ENCODE assay signal across 16 cellular contexts in the genomic region with DNA sequence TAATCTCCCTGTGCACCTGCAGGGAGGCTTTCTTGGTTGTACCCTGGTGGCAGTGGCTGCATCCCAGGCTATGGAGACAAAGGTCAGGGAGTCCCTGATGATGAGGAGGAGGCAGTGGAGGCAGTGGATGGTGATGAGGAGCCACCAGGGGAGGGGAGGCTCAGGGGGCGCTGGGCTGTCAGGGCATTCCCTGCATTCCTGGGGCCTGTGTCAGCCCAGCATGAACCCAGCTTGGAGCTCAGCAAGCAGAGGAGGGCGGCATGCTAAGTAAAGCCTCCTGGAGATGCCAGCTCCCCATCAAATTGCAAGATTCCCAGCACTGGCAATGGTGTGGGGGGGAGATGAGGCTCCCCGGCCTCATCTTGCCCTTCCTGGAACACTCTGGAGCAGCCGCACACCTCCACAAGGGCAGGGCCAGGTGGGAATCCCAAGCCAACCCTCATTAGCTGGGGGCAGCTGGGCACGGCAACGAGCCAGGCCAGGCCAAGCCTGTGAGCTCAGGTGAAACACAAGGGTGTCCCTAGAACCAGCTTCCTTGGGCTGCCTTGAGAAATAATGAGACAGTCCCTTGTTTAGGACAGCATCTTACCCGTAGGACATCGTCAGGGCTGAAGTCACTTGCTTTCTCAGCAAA.
"Had no signal": no experiment of that assay in that cellular context is flagged by ENCODE, and none has a peak within 500 bp of the region (broad histone marks: within the 10 kb centered on the region; RNA-seq: fewer than 3 reads in every experiment).

No MANE protein-coding gene starts in this region.

- DNase-seq: activated CD4-positive, alpha-beta T cell treated with anti-CD3 and anti-CD28 coated beads, Interleukin-2, amount 50 U/mL, for 48 hours; activated CD4-positive, CD25-positive, alpha-beta regulatory T cell treated with anti-CD3 and anti-CD28 coated beads, Interleukin-2, amount 50 U/mL, for 72 hours; activated CD8-positive, alpha-beta memory T cell treated with anti-CD3 and anti-CD28 coated beads, Interleukin-2, amount 10 ng/mL, durations not matched to agents 7 days and 5 days; activated gamma-delta T cell; activated T-cell treated with anti-CD3 and anti-CD28 coated beads, Interleukin-2, amount 50 U/mL, for 24 hours; amygdala; brain microvascular endothelial cell; dorsolateral prefrontal cortex; glutamatergic neuron; kidney; stimulated activated CD4-positive, alpha-beta T cell treated with anti-CD3 and anti-CD28 coated beads, Interleukin-15, amount 100 ng/mL, for 24 hours; stimulated activated CD4-positive, alpha-beta T cell treated with anti-CD3 and anti-CD28 coated beads, Interleukin-4, amount 100 ng/mL, for 4 hours; stimulated activated naive CD8-positive, alpha-beta T cell treated with anti-CD3 and anti-CD28 coated beads, Interleukin-15, amount 100 ng/mL, for 72 hours had no signal

- ATAC-seq: activated CD8-positive, alpha-beta memory T cell treated with anti-CD3 and anti-CD28 coated beads, Interleukin-2, amount 10 ng/mL, durations not matched to agents 7 days and 5 days; pancreas; stimulated activated naive CD8-positive, alpha-beta T cell treated with anti-CD3 and anti-CD28 coated beads, Interleukin-15, amount 100 ng/mL, for 72 hours had no signal

- H3K27ac ChIP-seq: brain microvascular endothelial cell, dorsolateral prefrontal cortex, esophagus muscularis mucosa, pancreas, thoracic aorta had no signal

- FAIRE-seq: kidney, pancreas had no signal

- H3K9me3 ChIP-seq: esophagus muscularis mucosa, pancreas, thoracic aorta had no signal

- H3K27me3 ChIP-seq: brain microvascular endothelial cell, pancreas had no signal

- H3K36me3 ChIP-seq: brain microvascular endothelial cell, esophagus muscularis mucosa, pancreas, thoracic aorta had no signal

- H3K4me1 ChIP-seq: esophagus muscularis mucosa, pancreas had no signal

- H3K4me3 ChIP-seq: dorsolateral prefrontal cortex, esophagus muscularis mucosa, pancreas, thoracic aorta had no signal
